20 cellular contexts compared by ENCODE assay signal in genomic region chr1:156844638-156845037, GRCh38. TPM values are rescaled to one million over a fixed set of nuclear protein-coding genes. Genes with fewer than 3 reads are reported as not detected.
DNase-seq lines count a peak whose midpoint lies in the region; ATAC-seq lines count a peak whose summit lies in the region.
"Had no signal": no experiment of that assay in that cellular context is flagged by ENCODE, and none has a peak within 500 bp of the region (broad histone marks: within the 10 kb centered on the region; RNA-seq: fewer than 3 reads in every experiment).

No MANE protein-coding gene starts in this region.

- 63% methylated on average over 14 of the region's 14 CpGs for WGBS in HUES64

- H3K27ac Mint-ChIP-seq in CD8-positive, alpha-beta memory T cell, result peak overlapping the region in 1 of 8 donors; percentile 84
- no peak overlapping the region for H3K27ac Mint-ChIP-seq in effector memory CD8-positive, alpha-beta T cell
- H3K27ac Mint-ChIP-seq in naive thymus-derived CD4-positive, alpha-beta T cell, result no peak overlapping the region
- H3K27ac Mint-ChIP-seq: progenitor cell of endocrine pancreas had no signal

- no peaks in the 10 kb centered on the region for H3K9me3 ChIP-seq in CD8-positive, alpha-beta memory T cell (ENCODE audit: low read length)
- H3K9me3 ChIP-seq in HUES64 (ENCODE audit: insufficient read depth, low read depth, low read length), result no peaks in the 10 kb centered on the region
- no peaks in the 10 kb centered on the region for H3K9me3 ChIP-seq in naive thymus-derived CD4-positive, alpha-beta T cell (ENCODE audit: control insufficient read depth in 2 of 3, low read length in 3 of 3)
- H3K9me3 ChIP-seq: gastroesophageal sphincter, lower lobe of right lung, suprapubic skin had no signal

- intact Hi-C loops in naive thymus-derived CD4-positive, alpha-beta T cell (cut with micrococcal nuclease), result no loop called here

- H3K9me3 Mint-ChIP-seq in CD8-positive, alpha-beta memory T cell, result no peaks in the 10 kb centered on the region
- H3K9me3 Mint-ChIP-seq in effector memory CD8-positive, alpha-beta T cell, result no peaks in the 10 kb centered on the region
- H3K9me3 Mint-ChIP-seq in naive thymus-derived CD4-positive, alpha-beta T cell, result peaks cover 0 to 3% (median 0%) of the 10 kb centered on the region in 11 donors

- peaks cover 18 to 41% (median 22%) of the 10 kb centered on the region in 3 donors for H3K4me1 Mint-ChIP-seq in CD8-positive, alpha-beta memory T cell
- peaks cover 22 to 23% of the 10 kb centered on the region in 2 donors for H3K4me1 Mint-ChIP-seq in effector memory CD8-positive, alpha-beta T cell (ENCODE audit: low read depth in 2 of 2)
- H3K4me1 Mint-ChIP-seq in naive thymus-derived CD4-positive, alpha-beta T cell, result peaks cover 10 to 43% (median 34%) of the 10 kb centered on the region in 7 donors

- H3K27me3 Mint-ChIP-seq in CD8-positive, alpha-beta memory T cell, result peaks cover 34 to 68% of the 10 kb centered on the region in 2 donors
- H3K27me3 Mint-ChIP-seq in effector memory CD8-positive, alpha-beta T cell, result peaks cover 51 to 88% of the 10 kb centered on the region in 2 donors
- H3K27me3 Mint-ChIP-seq in naive thymus-derived CD4-positive, alpha-beta T cell, result peaks cover 36 to 65% (median 47%) of the 10 kb centered on the region in 5 donors

- no peak for ATAC-seq in effector memory CD8-positive, alpha-beta T cell (replicated peaks)
- no peak for ATAC-seq in naive thymus-derived CD4-positive, alpha-beta T cell
- ATAC-seq: esophagus mucosa, gastroesophageal sphincter, lower lobe of right lung, Panc1 had no signal

- H3K4me1 ChIP-seq in CD8-positive, alpha-beta memory T cell (ENCODE audit: insufficient read depth, low read length), result peaks cover 19% of the 10 kb centered on the region
- H3K4me1 ChIP-seq in HUES64 (ENCODE audit: insufficient read depth, low read length), result peaks cover 7% of the 10 kb centered on the region; the same call in 1 of the 2 replicates
- peaks cover 0 to 19% of the 10 kb centered on the region in 2 donors for H3K4me1 ChIP-seq in naive thymus-derived CD4-positive, alpha-beta T cell (ENCODE audit: control insufficient read depth in 2 of 2, insufficient read depth in 2 of 2, low read length in 2 of 2)

- POLR2A ChIA-PET in CD8-positive, alpha-beta memory T cell (lab: Charles Lee), result no interaction called here
- POLR2A ChIA-PET in naive thymus-derived CD4-positive, alpha-beta T cell (lab: Charles Lee), result no interaction called here

- H3K36me3 Mint-ChIP-seq in CD8-positive, alpha-beta memory T cell, result peaks cover 0 to 6% (median 2%) of the 10 kb centered on the region in 3 donors
- H3K36me3 Mint-ChIP-seq in effector memory CD8-positive, alpha-beta T cell (ENCODE audit: insufficient read depth), result no peaks in the 10 kb centered on the region
- H3K36me3 Mint-ChIP-seq in naive thymus-derived CD4-positive, alpha-beta T cell, result peaks cover 0 to 2% (median 0%) of the 10 kb centered on the region in 5 donors

- no peak for DNase-seq in CD8-positive, alpha-beta memory T cell
- DNase-seq in effector memory CD8-positive, alpha-beta T cell, result no peak
- no peak for DNase-seq in naive thymus-derived CD4-positive, alpha-beta T cell
- DNase-seq in mucosa of gallbladder (ENCODE audit: low spot score) (no peak), SKM-1 (lab: John Stamatoyannopoulos, UW; ENCODE audit: unreplicated experiment) (no peak), COLO829 (ENCODE audit: low spot score) (no peak)
- no peak for DNase-seq in stimulated activated CD4-positive, alpha-beta T cell treated with anti-CD3 and anti-CD28 coated beads, Interleukin-12 subunit alpha, Interleukin-12 subunit beta, amount 100 ng/mL, for 4 hours
- DNase-seq: AML-193; lower lobe of right lung; NCI-H1436 treated with DMSO at 0.1 percent for 48 hours; stimulated activated CD4-positive, alpha-beta T cell treated with anti-CD3 and anti-CD28 coated beads, Interleukin-4, amount 100 ng/mL, for 24 hours had no signal

- no peaks in the 10 kb centered on the region for H3K36me3 ChIP-seq in CD8-positive, alpha-beta memory T cell (ENCODE audit: insufficient read depth, low read length)
- H3K36me3 ChIP-seq in HUES64 (ENCODE audit: insufficient read depth, low read length), result no peaks in the 10 kb centered on the region
- no peaks in the 10 kb centered on the region for H3K36me3 ChIP-seq in naive thymus-derived CD4-positive, alpha-beta T cell (ENCODE audit: control insufficient read depth in 2 of 3, insufficient read depth in 3 of 3, low read length in 3 of 3)
- H3K36me3 ChIP-seq: gastroesophageal sphincter, lower lobe of right lung, suprapubic skin had no signal

- H3K4me3 Mint-ChIP-seq in CD8-positive, alpha-beta memory T cell, result peak overlapping the region in 4 of 7 donors; percentile 11 to 71 (median 44)
- peak overlapping the region; percentile 55 to 67 for H3K4me3 Mint-ChIP-seq in effector memory CD8-positive, alpha-beta T cell
- H3K4me3 Mint-ChIP-seq in naive thymus-derived CD4-positive, alpha-beta T cell, result peak overlapping the region in 9 of 10 donors; percentile 2 to 82 (median 69)

- H3K4me3 ChIP-seq in CD8-positive, alpha-beta memory T cell (ENCODE audit: low read length), result no peak overlapping the region
- peak overlapping the region; percentile 48; the same call in 1 of the 2 replicates for H3K4me3 ChIP-seq in HUES64 (ENCODE audit: low read length)
- peak overlapping the region; percentile 27 for H3K4me3 ChIP-seq in naive thymus-derived CD4-positive, alpha-beta T cell (ENCODE audit: low read length)
- H3K4me3 ChIP-seq: gastroesophageal sphincter, lower lobe of right lung, suprapubic skin had no signal

- CTCF ChIA-PET in CD8-positive, alpha-beta memory T cell (lab: Charles Lee), result interaction anchor here (7.3 kb wide), 1 partner anchor 15 kb away, joined by 58 read pairs; the partner anchor contains the start of genes INSRR and NTRK1
- CTCF ChIA-PET in naive thymus-derived CD4-positive, alpha-beta T cell (lab: Charles Lee), result interaction anchor here (0.5 kb wide), 1 partner anchor 53 kb away, joined by 4 read pairs; no protein-coding TSS in a partner anchor

- H3K9ac ChIP-seq in HUES64 (ENCODE audit: low read depth, low read length), result no peak overlapping the region

- peaks cover 23% of the 10 kb centered on the region for H3K27me3 ChIP-seq in CD8-positive, alpha-beta memory T cell (ENCODE audit: insufficient read depth, low read length, poor library complexity, severe bottlenecking)
- H3K27me3 ChIP-seq in HUES64 (ENCODE audit: insufficient read depth, low read length), result peaks cover 86% of the 10 kb centered on the region
- peaks cover 0 to 3% of the 10 kb centered on the region in 2 donors for H3K27me3 ChIP-seq in naive thymus-derived CD4-positive, alpha-beta T cell (ENCODE audit: control insufficient read depth in 2 of 2, insufficient read depth in 2 of 2, low read length in 2 of 2)

- H3K27ac ChIP-seq in CD8-positive, alpha-beta memory T cell (ENCODE audit: low read depth, low read length), result no peak overlapping the region
- no peak overlapping the region for H3K27ac ChIP-seq in HUES64 (ENCODE audit: low read depth, low read length)
- H3K27ac ChIP-seq in naive thymus-derived CD4-positive, alpha-beta T cell (ENCODE audit: low read depth, low read length), result no peak overlapping the region
- H3K27ac ChIP-seq: gastroesophageal sphincter, lower lobe of right lung, suprapubic skin had no signal

RNA-seq across cellular contexts. Expression of gene INSRR, which starts 14.3 kb away (rescaled TPM):
- total RNA-seq in CD8-positive, alpha-beta memory T cell, result under 1 TPM in 1 of 2 experiments, not detected in 1; 0.07 TPM
- not detected for polyA plus RNA-seq in CD8-positive, alpha-beta memory T cell
- not detected for polyA plus RNA-seq in HUES64 (2013, experiment 1 of 2)
- polyA plus RNA-seq in HUES64 (2013, experiment 2 of 2), result not detected
- total RNA-seq in naive thymus-derived CD4-positive, alpha-beta T cell, result under 1 TPM in 1 of 5 experiments, not detected in 4; 0.63 TPM
- not detected for polyA plus RNA-seq in naive thymus-derived CD4-positive, alpha-beta T cell
- total RNA-seq in mucosa of gallbladder, result 0.58 TPM
- total RNA-seq: esophagus mucosa, lower lobe of right lung, progenitor cell of endocrine pancreas, SK-MEL-5, suprapubic skin had no signal

RNA-seq across cellular contexts. Expression of gene NTRK1, which starts 16.0 kb away (rescaled TPM):
- 1 to 10 TPM; 2.9 to 3.0 TPM for total RNA-seq in CD8-positive, alpha-beta memory T cell
- not detected for polyA plus RNA-seq in CD8-positive, alpha-beta memory T cell
- 0.30 TPM for polyA plus RNA-seq in HUES64 (2013, experiment 1 of 2)
- 0.25 TPM for polyA plus RNA-seq in HUES64 (2013, experiment 2 of 2)
- 10 to 100 TPM in 1 of 5 experiments, 1 to 10 TPM in 2, not detected in 2; 3.2 to 17.3 (median 3.3) TPM for total RNA-seq in naive thymus-derived CD4-positive, alpha-beta T cell
- polyA plus RNA-seq in naive thymus-derived CD4-positive, alpha-beta T cell, result under 1 TPM in 1 of 2 donors, not detected in 1; 0.09 TPM
- total RNA-seq in mucosa of gallbladder, result 3.3 TPM
- total RNA-seq: progenitor cell of endocrine pancreas had no signal

RNA-seq across cellular contexts. Expression of gene SH2D2A, which starts 28.0 kb away (rescaled TPM):
- total RNA-seq in CD8-positive, alpha-beta memory T cell, result 100 to 1,000 TPM; 163 to 170 TPM
- 62.1 TPM for polyA plus RNA-seq in CD8-positive, alpha-beta memory T cell
- 2.6 TPM for polyA plus RNA-seq in HUES64 (2013, experiment 1 of 2)
- 4.1 TPM for polyA plus RNA-seq in HUES64 (2013, experiment 2 of 2)
- 100 to 1,000 TPM in 1 of 5 experiments, 10 to 100 TPM in 4; 14.7 to 164 (median 54.3) TPM for total RNA-seq in naive thymus-derived CD4-positive, alpha-beta T cell
- 10 to 100 TPM; 12.7 to 15.7 TPM for polyA plus RNA-seq in naive thymus-derived CD4-positive, alpha-beta T cell
- total RNA-seq in mucosa of gallbladder, result 5.4 TPM
- total RNA-seq: myocyte, progenitor cell of endocrine pancreas, SK-MEL-5, skeletal muscle tissue had no signal

RNA-seq across cellular contexts. Expression of gene PEAR1, which starts 48.9 kb away (rescaled TPM):
- not detected for total RNA-seq in CD8-positive, alpha-beta memory T cell
- polyA plus RNA-seq in CD8-positive, alpha-beta memory T cell, result not detected
- polyA plus RNA-seq in HUES64 (2013, experiment 1 of 2), result 1.4 TPM
- 1.0 TPM for polyA plus RNA-seq in HUES64 (2013, experiment 2 of 2)
- under 1 TPM; 0.19 to 0.88 (median 0.30) TPM for total RNA-seq in naive thymus-derived CD4-positive, alpha-beta T cell
- 1 to 10 TPM in 1 of 2 donors, under 1 TPM in 1; 0.82 to 1.2 TPM for polyA plus RNA-seq in naive thymus-derived CD4-positive, alpha-beta T cell
- total RNA-seq in mucosa of gallbladder, result 9.9 TPM
- total RNA-seq: progenitor cell of endocrine pancreas, SK-MEL-5 had no signal
